In genomic region chr11:115324569-115325432, GRCh38 we compare ENCODE assay signal across 9 cellular contexts.
A peak's percentile ranks its signal among the peaks of the same experiment; 100 is the strongest.
DNase-seq lines count a peak whose midpoint lies in the region; ATAC-seq and TF ChIP-seq lines count a peak whose summit lies in the region.
"Had no signal": no experiment of that assay in that cellular context is flagged by ENCODE, and none has a peak within 500 bp of the region (broad histone marks: within the 10 kb centered on the region; RNA-seq: fewer than 3 reads in every experiment).

No MANE protein-coding gene starts in this region.

- no peak overlapping the region for H2BK120ac ChIP-seq in H9 (ENCODE audit: low read depth, low read length, poor library complexity, severe bottlenecking)

- H2BK20ac ChIP-seq in H9 (ENCODE audit: low read depth, low read length, poor library complexity, severe bottlenecking), result no peak overlapping the region

- ATAC-seq in activated CD8-positive, alpha-beta memory T cell treated with anti-CD3 and anti-CD28 coated beads, Interleukin-2, amount 10 ng/mL, durations not matched to agents 7 days and 5 days, result peak; percentile 84
- ATAC-seq in SK-N-SH treated with all-trans-retinoic acid at 6 μM for 48 hours (peak; percentile 95), HG02884 (IDR thresholded peaks at IDR 0.05; ENCODE audit: unreplicated experiment) (no peak)

- no peaks in the 10 kb centered on the region for H3K9me3 Mint-ChIP-seq in activated CD8-positive, alpha-beta memory T cell treated with anti-CD3 and anti-CD28 coated beads, Interleukin-2, amount 10 ng/mL, durations not matched to agents 7 days and 5 days (ENCODE audit: low read depth)
- no peaks in the 10 kb centered on the region for H3K9me3 Mint-ChIP-seq in H9
- H3K9me3 Mint-ChIP-seq: dendritic cell treated with granulocyte-macrophage colony-stimulating factor and Interleukin-4, amounts not matched to agents 40 ng/mL and 50 ng/mL, for 4 days had no signal

- H3K27me3 Mint-ChIP-seq in activated CD8-positive, alpha-beta memory T cell treated with anti-CD3 and anti-CD28 coated beads, Interleukin-2, amount 10 ng/mL, durations not matched to agents 7 days and 5 days, result peaks cover 15% of the 10 kb centered on the region
- H3K27me3 Mint-ChIP-seq in H9 (ENCODE audit: low read depth), result no peaks in the 10 kb centered on the region; the same call in 1 of the 2 replicates
- H3K27me3 Mint-ChIP-seq: dendritic cell treated with granulocyte-macrophage colony-stimulating factor and Interleukin-4, amounts not matched to agents 40 ng/mL and 50 ng/mL, for 4 days had no signal

- H3T11ph ChIP-seq in H9 (ENCODE audit: low read length), result no peak overlapping the region

- no peak overlapping the region for H3K4ac ChIP-seq in H9 (ENCODE audit: low read depth, low read length)

- H3K79me2 ChIP-seq in H9 (ENCODE audit: insufficient read depth, low read length), result no peaks in the 10 kb centered on the region

- H2AFZ ChIP-seq in H9 (ENCODE audit: low read length), result no peak overlapping the region

- no peaks in the 10 kb centered on the region for H3K23me2 ChIP-seq in H9 (ENCODE audit: insufficient read length, low read depth, low read length, poor library complexity, severe bottlenecking)

- no peaks in the 10 kb centered on the region for H3K4me1 ChIP-seq in H9 (ENCODE audit: insufficient read depth, low read length)

- H3K23ac ChIP-seq in H9 (ENCODE audit: insufficient read length, low read depth, low read length), result no peak overlapping the region

- H2BK15ac ChIP-seq in H9 (ENCODE audit: low read depth, low read length), result no peak overlapping the region

- TF ChIP-seq CTCF in H9 (conservative IDR thresholded peaks at IDR 0.05), result peak; percentile 89

- H3K27me3 ChIP-seq in H9 (ENCODE audit: insufficient read depth, low read length), result no peaks in the 10 kb centered on the region

- H3K36me3 Mint-ChIP-seq in activated CD8-positive, alpha-beta memory T cell treated with anti-CD3 and anti-CD28 coated beads, Interleukin-2, amount 10 ng/mL, durations not matched to agents 7 days and 5 days, result no peaks in the 10 kb centered on the region
- H3K36me3 Mint-ChIP-seq in H9 (ENCODE audit: insufficient read depth in 1 of 3, low read depth in 3 of 3), result no peaks in the 10 kb centered on the region

- CTCF ChIA-PET in activated CD8-positive, alpha-beta memory T cell treated with anti-CD3 and anti-CD28 coated beads, Interleukin-2, amount 10 ng/mL, durations not matched to agents 7 days and 5 days (lab: Charles Lee), result interaction anchor here (0.7 to 2.6 kb wide), 3 partner anchors 9 to 91 kb away, joined by 3 to 17 read pairs (median 5); no protein-coding TSS in a partner anchor

- no peak overlapping the region for H3K4me2 ChIP-seq in H9 (ENCODE audit: insufficient read depth, insufficient read length, low read length)

- peaks cover 3% of the 10 kb centered on the region for H3K4me1 Mint-ChIP-seq in activated CD8-positive, alpha-beta memory T cell treated with anti-CD3 and anti-CD28 coated beads, Interleukin-2, amount 10 ng/mL, durations not matched to agents 7 days and 5 days
- peaks cover 2 to 6% of the 10 kb centered on the region in 2 experiments for H3K4me1 Mint-ChIP-seq in H9

- no CpG with 5 or more reads among the region's 12 CpGs for WGBS in H9 (ENCODE audit: extremely low coverage, insufficient read length, low lambda C conversion rate)

- H4K91ac ChIP-seq in H9 (ENCODE audit: insufficient read length, low read depth, low read length), result no peak overlapping the region

- H3K27ac ChIP-seq in H9 (ENCODE audit: insufficient read length, low read depth, low read length), result no peak overlapping the region

- no peak overlapping the region for H3K56ac ChIP-seq in H9 (ENCODE audit: insufficient read length, low read depth, low read length)

- DNase-seq in activated CD8-positive, alpha-beta memory T cell treated with anti-CD3 and anti-CD28 coated beads, Interleukin-2, amount 10 ng/mL, durations not matched to agents 7 days and 5 days, result peak; percentile 47
- no peak for DNase-seq in activated CD8-positive, alpha-beta memory T cell treated with anti-CD3 and anti-CD28 coated beads, Interleukin-2, amount 50 U/mL, for 48 hours
- DNase-seq in H9 (peak; percentile 34), NCI-H1105 treated with DMSO at 0.1 percent for 48 hours (lab: John Stamatoyannopoulos, UW) (peak; percentile 94), epidermal melanocyte (ENCODE audit: insufficient read length, low spot score) (peak; percentile 62), midbrain (lab: John Stamatoyannopoulos, UW) (peak; percentile 78)

- no peak overlapping the region for H3K4me3 Mint-ChIP-seq in activated CD8-positive, alpha-beta memory T cell treated with anti-CD3 and anti-CD28 coated beads, Interleukin-2, amount 10 ng/mL, durations not matched to agents 7 days and 5 days
- no peak overlapping the region for H3K4me3 Mint-ChIP-seq in H9
- H3K4me3 Mint-ChIP-seq: dendritic cell treated with granulocyte-macrophage colony-stimulating factor and Interleukin-4, amounts not matched to agents 40 ng/mL and 50 ng/mL, for 4 days had no signal

- no peak overlapping the region for H3K27ac Mint-ChIP-seq in activated CD8-positive, alpha-beta memory T cell treated with anti-CD3 and anti-CD28 coated beads, Interleukin-2, amount 10 ng/mL, durations not matched to agents 7 days and 5 days
- H3K27ac Mint-ChIP-seq in H9, result no peak overlapping the region
- H3K27ac Mint-ChIP-seq: dendritic cell treated with granulocyte-macrophage colony-stimulating factor and Interleukin-4, amounts not matched to agents 40 ng/mL and 50 ng/mL, for 4 days had no signal

- no peak overlapping the region for H3K14ac ChIP-seq in H9 (ENCODE audit: insufficient read depth, low read length)

- H3K9ac ChIP-seq in H9 (ENCODE audit: extremely low read depth, insufficient read length, low read length), result no peak overlapping the region

- no peak overlapping the region for H4K8ac ChIP-seq in H9 (replicated peaks; ENCODE audit: insufficient read length, low read depth, low read length)

- H2BK5ac ChIP-seq in H9 (ENCODE audit: insufficient read length, low read length), result no peak overlapping the region

- H3K18ac ChIP-seq in H9 (ENCODE audit: insufficient read length, low read depth, low read length), result no peak overlapping the region

- no peak overlapping the region for H2BK12ac ChIP-seq in H9 (ENCODE audit: insufficient read length, low read depth, low read length)

- H4K20me1 ChIP-seq in H9 (ENCODE audit: control insufficient read depth, insufficient read depth, insufficient read length), result no peaks in the 10 kb centered on the region

- no peaks in the 10 kb centered on the region for H3K79me1 ChIP-seq in H9 (ENCODE audit: insufficient read depth, low read depth, low read length, poor library complexity, severe bottlenecking)

- no peaks in the 10 kb centered on the region for H3K9me3 ChIP-seq in H9 (ENCODE audit: control insufficient read depth, low read depth, low read length)

- no peak overlapping the region for H2AK5ac ChIP-seq in H9 (ENCODE audit: insufficient read length, low read length)

- H4K5ac ChIP-seq in H9 (ENCODE audit: insufficient read length, low read depth, low read length), result no peak overlapping the region

TF ChIP-seq in SK-N-SH treated with all-trans-retinoic acid at 6 μM for 48 hours, 23 proteins besides CTCF, POLR2A, EP300 and RAD21 (continues in another document):
- TF ChIP-seq PATZ1 (CRISPR knock-in tag; IDR thresholded peaks at IDR 0.05; ENCODE audit: borderline replicate concordance) (no peak), CSRNP3 (CRISPR knock-in tag; IDR thresholded peaks at IDR 0.05) (no peak), ESRRG (CRISPR knock-in tag; IDR thresholded peaks at IDR 0.05) (no peak), ZC3H10 (CRISPR knock-in tag; IDR thresholded peaks at IDR 0.05) (no peak), ZFP30 (CRISPR knock-in tag; IDR thresholded peaks at IDR 0.05) (no peak)
